1 cellular context compared by ENCODE assay signal in genomic region chr6:10694302-10695085, GRCh38.
TF ChIP-seq lines count a peak whose summit lies in the region.

C6orf52 (minus strand) TSS chr6:10694616; CDS start chr6:10687550, 7,066 bp downstream.
A gene with protein sequence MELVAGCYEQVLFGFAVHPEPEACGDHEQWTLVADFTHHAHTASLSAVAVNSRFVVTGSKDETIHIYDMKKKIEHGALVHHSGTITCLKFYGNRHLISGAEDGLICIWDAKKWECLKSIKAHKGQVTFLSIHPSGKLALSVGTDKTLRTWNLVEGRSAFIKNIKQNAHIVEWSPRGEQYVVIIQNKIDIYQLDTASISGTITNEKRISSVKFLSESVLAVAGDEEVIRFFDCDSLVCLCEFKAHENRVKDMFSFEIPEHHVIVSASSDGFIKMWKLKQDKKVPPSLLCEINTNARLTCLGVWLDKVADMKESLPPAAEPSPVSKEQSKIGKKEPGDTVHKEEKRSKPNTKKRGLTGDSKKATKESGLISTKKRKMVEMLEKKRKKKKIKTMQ (plus strand): TSS chr6:10694972. CDS start chr6:10694986, 14 bp downstream.

TF ChIP-seq in GM12878, 131 proteins besides CTCF, POLR2A, EP300 and RAD21 (continued from another document and continues in another):
- peak; percentile 83 for TF ChIP-seq ZNF592 (IDR thresholded peaks at IDR 0.05)
- peak; percentile 58 for TF ChIP-seq SIX5 (IDR thresholded peaks at IDR 0.05; ENCODE audit: low read depth, low read length, severe bottlenecking)
- TF ChIP-seq PRDM15 (CRISPR knock-in tag; IDR thresholded peaks at IDR 0.05): no peak
- TF ChIP-seq, protein P1, sequence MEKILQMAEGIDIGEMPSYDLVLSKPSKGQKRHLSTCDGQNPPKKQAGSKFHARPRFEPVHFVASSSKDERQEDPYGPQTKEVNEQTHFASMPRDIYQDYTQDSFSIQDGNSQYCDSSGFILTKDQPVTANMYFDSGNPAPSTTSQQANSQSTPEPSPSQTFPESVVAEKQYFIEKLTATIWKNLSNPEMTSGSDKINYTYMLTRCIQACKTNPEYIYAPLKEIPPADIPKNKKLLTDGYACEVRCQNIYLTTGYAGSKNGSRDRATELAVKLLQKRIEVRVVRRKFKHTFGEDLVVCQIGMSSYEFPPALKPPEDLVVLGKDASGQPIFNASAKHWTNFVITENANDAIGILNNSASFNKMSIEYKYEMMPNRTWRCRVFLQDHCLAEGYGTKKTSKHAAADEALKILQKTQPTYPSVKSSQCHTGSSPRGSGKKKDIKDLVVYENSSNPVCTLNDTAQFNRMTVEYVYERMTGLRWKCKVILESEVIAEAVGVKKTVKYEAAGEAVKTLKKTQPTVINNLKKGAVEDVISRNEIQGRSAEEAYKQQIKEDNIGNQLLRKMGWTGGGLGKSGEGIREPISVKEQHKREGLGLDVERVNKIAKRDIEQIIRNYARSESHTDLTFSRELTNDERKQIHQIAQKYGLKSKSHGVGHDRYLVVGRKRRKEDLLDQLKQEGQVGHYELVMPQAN (conservative IDR thresholded peaks at IDR 0.05): peak; percentile 98
- TF ChIP-seq BRCA1 (IDR thresholded peaks at IDR 0.05; ENCODE audit: low read depth, low read length): no peak
- no peak for TF ChIP-seq ZBTB11 (CRISPR knock-in tag; IDR thresholded peaks at IDR 0.05)
- TF ChIP-seq TAF1 (IDR thresholded peaks at IDR 0.05; ENCODE audit: borderline replicate concordance, low read depth, low read length): peak; percentile 32
- no peak for TF ChIP-seq YBX1 (IDR thresholded peaks at IDR 0.05)
- TF ChIP-seq NR2C2 (IDR thresholded peaks at IDR 0.05; ENCODE audit: borderline replicate concordance, control insufficient read depth, insufficient read length, low read depth): no peak
- TF ChIP-seq PBX3 (IDR thresholded peaks at IDR 0.05; ENCODE audit: insufficient replicate concordance, low read depth, low read length): peak; percentile 77
- TF ChIP-seq, protein P2, sequence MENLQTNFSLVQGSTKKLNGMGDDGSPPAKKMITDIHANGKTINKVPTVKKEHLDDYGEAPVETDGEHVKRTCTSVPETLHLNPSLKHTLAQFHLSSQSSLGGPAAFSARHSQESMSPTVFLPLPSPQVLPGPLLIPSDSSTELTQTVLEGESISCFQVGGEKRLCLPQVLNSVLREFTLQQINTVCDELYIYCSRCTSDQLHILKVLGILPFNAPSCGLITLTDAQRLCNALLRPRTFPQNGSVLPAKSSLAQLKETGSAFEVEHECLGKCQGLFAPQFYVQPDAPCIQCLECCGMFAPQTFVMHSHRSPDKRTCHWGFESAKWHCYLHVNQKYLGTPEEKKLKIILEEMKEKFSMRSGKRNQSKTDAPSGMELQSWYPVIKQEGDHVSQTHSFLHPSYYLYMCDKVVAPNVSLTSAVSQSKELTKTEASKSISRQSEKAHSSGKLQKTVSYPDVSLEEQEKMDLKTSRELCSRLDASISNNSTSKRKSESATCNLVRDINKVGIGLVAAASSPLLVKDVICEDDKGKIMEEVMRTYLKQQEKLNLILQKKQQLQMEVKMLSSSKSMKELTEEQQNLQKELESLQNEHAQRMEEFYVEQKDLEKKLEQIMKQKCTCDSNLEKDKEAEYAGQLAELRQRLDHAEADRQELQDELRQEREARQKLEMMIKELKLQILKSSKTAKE (IDR thresholded peaks at IDR 0.05; ENCODE audit: low read depth, poor library complexity, severe bottlenecking): peak; percentile 90
- TF ChIP-seq, protein P3, sequence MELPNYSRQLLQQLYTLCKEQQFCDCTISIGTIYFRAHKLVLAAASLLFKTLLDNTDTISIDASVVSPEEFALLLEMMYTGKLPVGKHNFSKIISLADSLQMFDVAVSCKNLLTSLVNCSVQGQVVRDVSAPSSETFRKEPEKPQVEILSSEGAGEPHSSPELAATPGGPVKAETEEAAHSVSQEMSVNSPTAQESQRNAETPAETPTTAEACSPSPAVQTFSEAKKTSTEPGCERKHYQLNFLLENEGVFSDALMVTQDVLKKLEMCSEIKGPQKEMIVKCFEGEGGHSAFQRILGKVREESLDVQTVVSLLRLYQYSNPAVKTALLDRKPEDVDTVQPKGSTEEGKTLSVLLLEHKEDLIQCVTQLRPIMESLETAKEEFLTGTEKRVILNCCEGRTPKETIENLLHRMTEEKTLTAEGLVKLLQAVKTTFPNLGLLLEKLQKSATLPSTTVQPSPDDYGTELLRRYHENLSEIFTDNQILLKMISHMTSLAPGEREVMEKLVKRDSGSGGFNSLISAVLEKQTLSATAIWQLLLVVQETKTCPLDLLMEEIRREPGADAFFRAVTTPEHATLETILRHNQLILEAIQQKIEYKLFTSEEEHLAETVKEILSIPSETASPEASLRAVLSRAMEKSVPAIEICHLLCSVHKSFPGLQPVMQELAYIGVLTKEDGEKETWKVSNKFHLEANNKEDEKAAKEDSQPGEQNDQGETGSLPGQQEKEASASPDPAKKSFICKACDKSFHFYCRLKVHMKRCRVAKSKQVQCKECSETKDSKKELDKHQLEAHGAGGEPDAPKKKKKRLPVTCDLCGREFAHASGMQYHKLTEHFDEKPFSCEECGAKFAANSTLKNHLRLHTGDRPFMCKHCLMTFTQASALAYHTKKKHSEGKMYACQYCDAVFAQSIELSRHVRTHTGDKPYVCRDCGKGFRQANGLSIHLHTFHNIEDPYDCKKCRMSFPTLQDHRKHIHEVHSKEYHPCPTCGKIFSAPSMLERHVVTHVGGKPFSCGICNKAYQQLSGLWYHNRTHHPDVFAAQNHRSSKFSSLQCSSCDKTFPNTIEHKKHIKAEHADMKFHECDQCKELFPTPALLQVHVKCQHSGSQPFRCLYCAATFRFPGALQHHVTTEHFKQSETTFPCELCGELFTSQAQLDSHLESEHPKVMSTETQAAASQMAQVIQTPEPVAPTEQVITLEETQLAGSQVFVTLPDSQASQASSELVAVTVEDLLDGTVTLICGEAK (IDR thresholded peaks at IDR 0.05; ENCODE audit: borderline replicate concordance): peak; percentile 95
- peak; percentile 32 for TF ChIP-seq MYC (IDR thresholded peaks at IDR 0.05; ENCODE audit: insufficient read depth, insufficient read length, insufficient replicate concordance, low read length, severe bottlenecking)
- TF ChIP-seq LARP7 (IDR thresholded peaks at IDR 0.05): 0 out of 2 replicates have a peak, but pooled peaks have one; percentile 26
- no peak for TF ChIP-seq IRF4 (IDR thresholded peaks at IDR 0.05; ENCODE audit: low read depth, low read length)
- TF ChIP-seq, protein P4, sequence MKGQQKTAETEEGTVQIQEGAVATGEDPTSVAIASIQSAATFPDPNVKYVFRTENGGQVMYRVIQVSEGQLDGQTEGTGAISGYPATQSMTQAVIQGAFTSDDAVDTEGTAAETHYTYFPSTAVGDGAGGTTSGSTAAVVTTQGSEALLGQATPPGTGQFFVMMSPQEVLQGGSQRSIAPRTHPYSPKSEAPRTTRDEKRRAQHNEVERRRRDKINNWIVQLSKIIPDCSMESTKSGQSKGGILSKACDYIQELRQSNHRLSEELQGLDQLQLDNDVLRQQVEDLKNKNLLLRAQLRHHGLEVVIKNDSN (IDR thresholded peaks at IDR 0.05; ENCODE audit: borderline replicate concordance, extremely low read length, insufficient read depth, low read depth, low read length): peak; percentile 58
- no peak for TF ChIP-seq ZNF217 (IDR thresholded peaks at IDR 0.05)
- peak in 1 of 2 experiments; percentile 54; a peak in 1 of 4 replicates for TF ChIP-seq ETV6 (conservative IDR thresholded peaks at IDR 0.05 in 1 of 2, IDR thresholded peaks at IDR 0.05 in 1 of 2; ENCODE audit: borderline replicate concordance in 1 of 2, low read depth in 1 of 2)
- TF ChIP-seq FOS (IDR thresholded peaks at IDR 0.05; ENCODE audit: borderline replicate concordance, extremely low read depth, insufficient read length): no peak
- 0 out of 2 replicates have a peak, but pooled peaks have one; percentile 74 for TF ChIP-seq POLR2AphosphoS2 (IDR thresholded peaks at IDR 0.05; ENCODE audit: low read depth, low read length)
- peak; percentile 99 for TF ChIP-seq MXI1 (IDR thresholded peaks at IDR 0.05; ENCODE audit: low read depth, low read length)
- no peak for TF ChIP-seq ZNF274 (IDR thresholded peaks at IDR 0.05; ENCODE audit: insufficient read depth, insufficient read length)
- TF ChIP-seq, protein P5, sequence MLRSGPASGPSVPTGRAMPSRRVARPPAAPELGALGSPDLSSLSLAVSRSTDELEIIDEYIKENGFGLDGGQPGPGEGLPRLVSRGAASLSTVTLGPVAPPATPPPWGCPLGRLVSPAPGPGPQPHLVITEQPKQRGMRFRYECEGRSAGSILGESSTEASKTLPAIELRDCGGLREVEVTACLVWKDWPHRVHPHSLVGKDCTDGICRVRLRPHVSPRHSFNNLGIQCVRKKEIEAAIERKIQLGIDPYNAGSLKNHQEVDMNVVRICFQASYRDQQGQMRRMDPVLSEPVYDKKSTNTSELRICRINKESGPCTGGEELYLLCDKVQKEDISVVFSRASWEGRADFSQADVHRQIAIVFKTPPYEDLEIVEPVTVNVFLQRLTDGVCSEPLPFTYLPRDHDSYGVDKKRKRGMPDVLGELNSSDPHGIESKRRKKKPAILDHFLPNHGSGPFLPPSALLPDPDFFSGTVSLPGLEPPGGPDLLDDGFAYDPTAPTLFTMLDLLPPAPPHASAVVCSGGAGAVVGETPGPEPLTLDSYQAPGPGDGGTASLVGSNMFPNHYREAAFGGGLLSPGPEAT (IDR thresholded peaks at IDR 0.05; ENCODE audit: low read depth): peak; percentile 98
